Comparison of ENCODE assay signal across 9 cellular contexts in genomic region chr3:59818033-59818936, GRCh38.
DNase-seq lines count a peak whose midpoint lies in the region; ATAC-seq and TF ChIP-seq lines count a peak whose summit lies in the region.
"Had no signal": no experiment of that assay in that cellular context is flagged by ENCODE, and none has a peak within 500 bp of the region (broad histone marks: within the 10 kb centered on the region; RNA-seq: fewer than 3 reads in every experiment).

No MANE protein-coding gene starts in this region.

- H3K4me3 Mint-ChIP-seq in type B pancreatic cell, result peak overlapping the region; percentile 3

- DNase-seq in NCI-H2029 (lab: John Stamatoyannopoulos, UW), result peak; percentile 12
- DNase-seq in NCI-H2029 treated with DMSO at 0.1 percent for 48 hours (lab: John Stamatoyannopoulos, UW), result no peak
- peak; percentile 98 for DNase-seq in brain microvascular endothelial cell
- peak; percentile 42 for DNase-seq in left kidney (ENCODE audit: low read depth, low spot score)
- DNase-seq in type B pancreatic cell (ENCODE audit: extremely low spot score, unreplicated experiment), result no peak
- no peak for DNase-seq in effector CD4-positive, alpha-beta T cell

- H3K36me3 ChIP-seq in brain microvascular endothelial cell (replicated peaks), result no peaks in the 10 kb centered on the region
- H3K36me3 ChIP-seq: BLaER1 treated with 17β-estradiol and CSF1 and Interleukin-3, amounts not matched to agents 10 nM and 100 nM had no signal

- in situ Hi-C loops in brain microvascular endothelial cell (cut with HindIII; ENCODE audit: low pct_ligation_motif_present, low sequenced_read_pairs), result no loop called here

- peak overlapping the region; percentile 96 for H3K27ac ChIP-seq in brain microvascular endothelial cell
- H3K27ac ChIP-seq: BLaER1 treated with 17β-estradiol and CSF1 and Interleukin-3, amounts not matched to agents 10 nM and 100 nM had no signal

- no peak for ATAC-seq in HG03457 (IDR thresholded peaks at IDR 0.05; ENCODE audit: unreplicated experiment)
- no peak for ATAC-seq in HG02642 (IDR thresholded peaks at IDR 0.05; ENCODE audit: poor library complexity, unreplicated experiment)

- H3K27ac Mint-ChIP-seq in type B pancreatic cell, result peak overlapping the region; percentile 23

- H3K27me3 ChIP-seq in brain microvascular endothelial cell (replicated peaks), result no peaks in the 10 kb centered on the region
- H3K27me3 ChIP-seq: BLaER1 treated with 17β-estradiol and CSF1 and Interleukin-3, amounts not matched to agents 10 nM and 100 nM had no signal

- peaks cover 10% of the 10 kb centered on the region for H3K9me3 Mint-ChIP-seq in type B pancreatic cell

- peak overlapping the region; percentile 18 for H3K4me3 ChIP-seq in brain microvascular endothelial cell (ENCODE audit: low read depth, low read length)
- H3K4me3 ChIP-seq: BLaER1 treated with 17β-estradiol and CSF1 and Interleukin-3, amounts not matched to agents 10 nM and 100 nM had no signal

- no peaks in the 10 kb centered on the region for H3K27me3 Mint-ChIP-seq in type B pancreatic cell

- H3K36me3 Mint-ChIP-seq in type B pancreatic cell, result peaks cover 4% of the 10 kb centered on the region

- H3K4me1 Mint-ChIP-seq in type B pancreatic cell (ENCODE audit: unreplicated experiment), result peaks cover 16% of the 10 kb centered on the region

- no peak for TF ChIP-seq CTCF in brain microvascular endothelial cell (IDR thresholded peaks at IDR 0.05; ENCODE audit: low read depth, low read length, missing control alignments)
- TF ChIP-seq CTCF in type B pancreatic cell (conservative IDR thresholded peaks at IDR 0.05), result no peak

Comparison
In these comparisons a context has a peak if more than half of its experiments do, and no peak if none do; other contexts are left out.
1. DNase-seq: peak in NCI-H2029 (single experiment), brain microvascular endothelial cell (single experiment) and left kidney (single experiment); none in NCI-H2029 treated with DMSO at 0.1 percent for 48 hours (single experiment), type B pancreatic cell (single experiment) and effector CD4-positive, alpha-beta T cell (single experiment).